Comparison of ENCODE assay signal across 8 cellular contexts in genomic region chr5:124963236-124963929, GRCh38.
DNase-seq lines count a peak whose midpoint lies in the region; ATAC-seq, FAIRE-seq and TF ChIP-seq lines count a peak whose summit lies in the region.

No MANE protein-coding gene starts in this region.

- FAIRE-seq in RCC 7860 (lab: Jason Lieb, UNC), result no peak

- H3K9me3 ChIP-seq in NT2/D1 (ENCODE audit: insufficient read depth, low read length), result no peaks in the 10 kb centered on the region

- peaks cover 3% of the 10 kb centered on the region for H3K4me1 ChIP-seq in NT2/D1 (ENCODE audit: insufficient read depth, insufficient read length)

- H3K27me3 ChIP-seq in NT2/D1 (ENCODE audit: insufficient read depth, insufficient read length), result no peaks in the 10 kb centered on the region

- no peaks in the 10 kb centered on the region for H3K36me3 ChIP-seq in NT2/D1 (ENCODE audit: insufficient read depth, insufficient read length, low read length)

- H3K27ac ChIP-seq in caudate nucleus (ENCODE audit: low read depth, low read length), result no peak overlapping the region

- ATAC-seq in GM21360 (IDR thresholded peaks at IDR 0.05; ENCODE audit: unreplicated experiment), result no peak
- ATAC-seq in HG02870 (IDR thresholded peaks at IDR 0.05; ENCODE audit: unreplicated experiment), result no peak

- H3K4me3 ChIP-seq in NT2/D1 (ENCODE audit: insufficient read length, low read depth) (peak overlapping the region; percentile 24), epithelial cell of proximal tubule (ENCODE audit: low read depth, low read length) (no peak overlapping the region)

- peak overlapping the region; percentile 72 for H3K9ac ChIP-seq in NT2/D1 (ENCODE audit: insufficient read length, low read depth)

- TF ChIP-seq CTCF in epithelial cell of proximal tubule (conservative IDR thresholded peaks at IDR 0.05; ENCODE audit: low read depth, low read length), result no peak

- DNase-seq in GM04504 (ENCODE audit: low read depth), result peak; percentile 61
- DNase-seq in NT2/D1 (ENCODE audit: low read depth, low spot score), result peak; percentile 71
- DNase-seq in epithelial cell of proximal tubule (ENCODE audit: low read depth), result peak; percentile 29
- DNase-seq in retina, result peak; percentile 27
- no peak for DNase-seq in caudate nucleus (lab: John Stamatoyannopoulos, UW)
- no peak for DNase-seq in RCC 7860 (ENCODE audit: low spot score)

Comparison
In these comparisons a context has a peak if more than half of its experiments do, and no peak if none do; other contexts are left out.
1. DNase-seq: peak in GM04504 (single experiment), NT2/D1 (single experiment), epithelial cell of proximal tubule (single experiment) and retina (single experiment); none in caudate nucleus (0 of 61) and RCC 7860 (single experiment).